1 cellular context compared by ENCODE assay signal in the genomic region with DNA sequence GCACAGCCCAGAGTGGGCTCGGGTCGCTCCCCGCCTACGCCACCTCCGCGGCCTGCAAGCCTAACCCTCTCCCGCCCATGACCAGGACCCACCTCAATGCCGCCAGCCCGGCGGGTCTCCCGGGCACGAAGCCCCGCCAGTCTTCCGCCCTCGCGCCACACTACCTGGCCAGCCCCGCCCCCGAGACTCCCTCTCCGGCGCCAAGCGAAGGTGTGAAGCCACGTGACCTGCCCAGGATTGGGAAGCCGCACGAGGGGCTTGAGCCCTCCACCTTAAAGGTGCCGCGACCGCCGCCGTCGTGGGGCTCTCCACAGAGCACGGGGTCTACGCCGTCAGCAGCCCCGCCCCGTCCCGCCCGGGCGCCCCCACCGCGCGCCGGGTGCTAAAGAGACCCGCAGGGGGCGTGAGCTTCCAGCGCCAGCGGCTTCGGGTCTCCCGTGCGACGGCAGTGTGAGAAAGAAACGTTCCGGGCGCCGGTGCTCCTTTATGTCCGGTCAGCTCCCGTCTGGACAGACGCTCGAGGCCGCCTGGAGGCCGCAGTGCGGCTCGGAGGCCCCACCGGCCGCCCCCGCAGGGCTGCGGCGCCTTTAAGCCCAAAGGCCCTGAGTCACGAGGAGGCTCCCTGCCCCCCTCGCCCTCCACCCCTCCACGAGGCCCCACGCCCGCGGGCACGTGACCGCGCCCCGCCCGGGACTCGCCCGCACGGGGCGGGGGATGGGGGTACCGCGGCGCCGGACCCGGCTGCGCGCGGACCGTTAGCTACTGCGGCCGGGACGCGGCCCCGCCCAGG.
TF ChIP-seq lines count a peak whose summit lies in the region.

A gene (minus strand): TSS at position 319 of the 790 bp plus-strand sequence. CDS start 18,904 bp downstream, outside the sequence.

TF ChIP-seq in GM12878, 131 proteins besides CTCF, POLR2A, EP300 and RAD21 (continued from another document):
- TF ChIP-seq, protein P1, sequence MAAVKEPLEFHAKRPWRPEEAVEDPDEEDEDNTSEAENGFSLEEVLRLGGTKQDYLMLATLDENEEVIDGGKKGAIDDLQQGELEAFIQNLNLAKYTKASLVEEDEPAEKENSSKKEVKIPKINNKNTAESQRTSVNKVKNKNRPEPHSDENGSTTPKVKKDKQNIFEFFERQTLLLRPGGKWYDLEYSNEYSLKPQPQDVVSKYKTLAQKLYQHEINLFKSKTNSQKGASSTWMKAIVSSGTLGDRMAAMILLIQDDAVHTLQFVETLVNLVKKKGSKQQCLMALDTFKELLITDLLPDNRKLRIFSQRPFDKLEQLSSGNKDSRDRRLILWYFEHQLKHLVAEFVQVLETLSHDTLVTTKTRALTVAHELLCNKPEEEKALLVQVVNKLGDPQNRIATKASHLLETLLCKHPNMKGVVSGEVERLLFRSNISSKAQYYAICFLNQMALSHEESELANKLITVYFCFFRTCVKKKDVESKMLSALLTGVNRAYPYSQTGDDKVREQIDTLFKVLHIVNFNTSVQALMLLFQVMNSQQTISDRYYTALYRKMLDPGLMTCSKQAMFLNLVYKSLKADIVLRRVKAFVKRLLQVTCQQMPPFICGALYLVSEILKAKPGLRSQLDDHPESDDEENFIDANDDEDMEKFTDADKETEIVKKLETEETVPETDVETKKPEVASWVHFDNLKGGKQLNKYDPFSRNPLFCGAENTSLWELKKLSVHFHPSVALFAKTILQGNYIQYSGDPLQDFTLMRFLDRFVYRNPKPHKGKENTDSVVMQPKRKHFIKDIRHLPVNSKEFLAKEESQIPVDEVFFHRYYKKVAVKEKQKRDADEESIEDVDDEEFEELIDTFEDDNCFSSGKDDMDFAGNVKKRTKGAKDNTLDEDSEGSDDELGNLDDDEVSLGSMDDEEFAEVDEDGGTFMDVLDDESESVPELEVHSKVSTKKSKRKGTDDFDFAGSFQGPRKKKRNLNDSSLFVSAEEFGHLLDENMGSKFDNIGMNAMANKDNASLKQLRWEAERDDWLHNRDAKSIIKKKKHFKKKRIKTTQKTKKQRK (IDR thresholded peaks at IDR 0.05; ENCODE audit: low read depth, low read length) = no peak
- TF ChIP-seq, protein P2, sequence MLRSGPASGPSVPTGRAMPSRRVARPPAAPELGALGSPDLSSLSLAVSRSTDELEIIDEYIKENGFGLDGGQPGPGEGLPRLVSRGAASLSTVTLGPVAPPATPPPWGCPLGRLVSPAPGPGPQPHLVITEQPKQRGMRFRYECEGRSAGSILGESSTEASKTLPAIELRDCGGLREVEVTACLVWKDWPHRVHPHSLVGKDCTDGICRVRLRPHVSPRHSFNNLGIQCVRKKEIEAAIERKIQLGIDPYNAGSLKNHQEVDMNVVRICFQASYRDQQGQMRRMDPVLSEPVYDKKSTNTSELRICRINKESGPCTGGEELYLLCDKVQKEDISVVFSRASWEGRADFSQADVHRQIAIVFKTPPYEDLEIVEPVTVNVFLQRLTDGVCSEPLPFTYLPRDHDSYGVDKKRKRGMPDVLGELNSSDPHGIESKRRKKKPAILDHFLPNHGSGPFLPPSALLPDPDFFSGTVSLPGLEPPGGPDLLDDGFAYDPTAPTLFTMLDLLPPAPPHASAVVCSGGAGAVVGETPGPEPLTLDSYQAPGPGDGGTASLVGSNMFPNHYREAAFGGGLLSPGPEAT (IDR thresholded peaks at IDR 0.05; ENCODE audit: low read depth) = no peak
- TF ChIP-seq NFYA (IDR thresholded peaks at IDR 0.05; ENCODE audit: borderline replicate concordance, low read depth, low read length) (no peak), ZSCAN29 (IDR thresholded peaks at IDR 0.05) (no peak), SUZ12 (IDR thresholded peaks at IDR 0.05; ENCODE audit: unreplicated experiment) (peak; percentile 57), IKZF1 (conservative IDR thresholded peaks at IDR 0.05) (0 out of 2 replicates have a peak, but pooled peaks have one; percentile 12), ZNF207 (IDR thresholded peaks at IDR 0.05; ENCODE audit: borderline replicate concordance) (no peak)
- TF ChIP-seq, protein P3, sequence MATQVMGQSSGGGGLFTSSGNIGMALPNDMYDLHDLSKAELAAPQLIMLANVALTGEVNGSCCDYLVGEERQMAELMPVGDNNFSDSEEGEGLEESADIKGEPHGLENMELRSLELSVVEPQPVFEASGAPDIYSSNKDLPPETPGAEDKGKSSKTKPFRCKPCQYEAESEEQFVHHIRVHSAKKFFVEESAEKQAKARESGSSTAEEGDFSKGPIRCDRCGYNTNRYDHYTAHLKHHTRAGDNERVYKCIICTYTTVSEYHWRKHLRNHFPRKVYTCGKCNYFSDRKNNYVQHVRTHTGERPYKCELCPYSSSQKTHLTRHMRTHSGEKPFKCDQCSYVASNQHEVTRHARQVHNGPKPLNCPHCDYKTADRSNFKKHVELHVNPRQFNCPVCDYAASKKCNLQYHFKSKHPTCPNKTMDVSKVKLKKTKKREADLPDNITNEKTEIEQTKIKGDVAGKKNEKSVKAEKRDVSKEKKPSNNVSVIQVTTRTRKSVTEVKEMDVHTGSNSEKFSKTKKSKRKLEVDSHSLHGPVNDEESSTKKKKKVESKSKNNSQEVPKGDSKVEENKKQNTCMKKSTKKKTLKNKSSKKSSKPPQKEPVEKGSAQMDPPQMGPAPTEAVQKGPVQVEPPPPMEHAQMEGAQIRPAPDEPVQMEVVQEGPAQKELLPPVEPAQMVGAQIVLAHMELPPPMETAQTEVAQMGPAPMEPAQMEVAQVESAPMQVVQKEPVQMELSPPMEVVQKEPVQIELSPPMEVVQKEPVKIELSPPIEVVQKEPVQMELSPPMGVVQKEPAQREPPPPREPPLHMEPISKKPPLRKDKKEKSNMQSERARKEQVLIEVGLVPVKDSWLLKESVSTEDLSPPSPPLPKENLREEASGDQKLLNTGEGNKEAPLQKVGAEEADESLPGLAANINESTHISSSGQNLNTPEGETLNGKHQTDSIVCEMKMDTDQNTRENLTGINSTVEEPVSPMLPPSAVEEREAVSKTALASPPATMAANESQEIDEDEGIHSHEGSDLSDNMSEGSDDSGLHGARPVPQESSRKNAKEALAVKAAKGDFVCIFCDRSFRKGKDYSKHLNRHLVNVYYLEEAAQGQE (IDR thresholded peaks at IDR 0.05; ENCODE audit: low read depth, low read length) = no peak
- TF ChIP-seq, protein P4, sequence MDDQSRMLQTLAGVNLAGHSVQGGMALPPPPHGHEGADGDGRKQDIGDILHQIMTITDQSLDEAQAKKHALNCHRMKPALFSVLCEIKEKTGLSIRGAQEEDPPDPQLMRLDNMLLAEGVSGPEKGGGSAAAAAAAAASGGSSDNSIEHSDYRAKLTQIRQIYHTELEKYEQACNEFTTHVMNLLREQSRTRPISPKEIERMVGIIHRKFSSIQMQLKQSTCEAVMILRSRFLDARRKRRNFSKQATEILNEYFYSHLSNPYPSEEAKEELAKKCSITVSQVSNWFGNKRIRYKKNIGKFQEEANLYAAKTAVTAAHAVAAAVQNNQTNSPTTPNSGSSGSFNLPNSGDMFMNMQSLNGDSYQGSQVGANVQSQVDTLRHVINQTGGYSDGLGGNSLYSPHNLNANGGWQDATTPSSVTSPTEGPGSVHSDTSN (IDR thresholded peaks at IDR 0.05; ENCODE audit: insufficient replicate concordance, low read depth, low read length) = no peak
